In genomic region chr1:247171443-247171842, GRCh38 we compare ENCODE assay signal across 8 cellular contexts. TPM values are rescaled to one million over a fixed set of nuclear protein-coding genes. Genes with fewer than 3 reads are reported as not detected.
DNase-seq lines count a peak whose midpoint lies in the region; ATAC-seq and TF ChIP-seq lines count a peak whose summit lies in the region.
"Not testable (repeated sequence)": the region's sequence is repeated elsewhere in the genome, so short reads cannot be mapped to it uniquely, and the experiment has no call there.

No MANE protein-coding gene starts in this region.

- peaks cover 17% of the 10 kb centered on the region for H3K36me3 Mint-ChIP-seq in activated B cell treated with CpG ODN at 0.5 μM for 24 hours (ENCODE audit: low read depth)

- intact Hi-C loops in activated B cell treated with CpG ODN at 0.5 μM for 24 hours (cut with micrococcal nuclease) = loop anchor here (5.0 kb wide), 1 partner anchor 239 kb away; the partner anchor contains the start of gene AHCTF1
- intact Hi-C loops in Right ventricle myocardium superior (cut with DNase I); sciatic nerve (cut with DNase I): not testable (repeated sequence)

- H3K9me3 Mint-ChIP-seq in activated B cell treated with CpG ODN at 0.5 μM for 24 hours = not testable (repeated sequence)

- not testable (repeated sequence) for H3K27me3 Mint-ChIP-seq in activated B cell treated with CpG ODN at 0.5 μM for 24 hours

- CTCF ChIA-PET in activated B cell treated with CpG ODN at 0.5 μM for 24 hours (lab: Charles Lee) = not testable (repeated sequence)

- POLR2A ChIA-PET in activated B cell treated with CpG ODN at 0.5 μM for 24 hours (lab: Charles Lee) = not testable (repeated sequence)

- ATAC-seq in GM18498 (IDR thresholded peaks at IDR 0.05; ENCODE audit: unreplicated experiment) = peak; percentile 54
- peak; percentile 61 for ATAC-seq in GM19324 (IDR thresholded peaks at IDR 0.05; ENCODE audit: low FRiP score, unreplicated experiment)
- ATAC-seq in GM21619 (IDR thresholded peaks at IDR 0.05; ENCODE audit: unreplicated experiment) = peak; percentile 48
- peak; percentile 48 for ATAC-seq in HG02943 (IDR thresholded peaks at IDR 0.05; ENCODE audit: low read depth, unreplicated experiment)
- peak; percentile 67 for ATAC-seq in HG03432 (IDR thresholded peaks at IDR 0.05; ENCODE audit: unreplicated experiment)
- peak; percentile 45 for ATAC-seq in activated B cell treated with CpG ODN at 0.5 μM for 24 hours (ENCODE audit: low read depth)
- peak; percentile 87 for ATAC-seq in Right ventricle myocardium superior (ENCODE audit: poor library complexity)
- ATAC-seq in sciatic nerve = peak; percentile 57

- DNase-seq in activated B cell treated with CpG ODN at 0.5 μM for 24 hours; Right ventricle myocardium superior; sciatic nerve (ENCODE audit: low spot score): not testable (repeated sequence)

- not testable (repeated sequence) for TF ChIP-seq CTCF in activated B cell treated with CpG ODN at 0.5 μM for 24 hours (IDR thresholded peaks at IDR 0.05)

- peaks cover 27% of the 10 kb centered on the region for H3K4me1 Mint-ChIP-seq in activated B cell treated with CpG ODN at 0.5 μM for 24 hours

- H3K27ac Mint-ChIP-seq in activated B cell treated with CpG ODN at 0.5 μM for 24 hours = not testable (repeated sequence)

- not testable (repeated sequence) for H3K4me3 Mint-ChIP-seq in activated B cell treated with CpG ODN at 0.5 μM for 24 hours

RNA-seq across cellular contexts. Expression of gene ZNF124, which starts 0.4 kb away (rescaled TPM):
- total RNA-seq in activated B cell treated with CpG ODN at 0.5 μM for 24 hours (33.7 and 39.1 TPM in 2 replicates), Right ventricle myocardium superior (6.7 TPM), sciatic nerve (29.6 TPM)
